In the genomic region with DNA sequence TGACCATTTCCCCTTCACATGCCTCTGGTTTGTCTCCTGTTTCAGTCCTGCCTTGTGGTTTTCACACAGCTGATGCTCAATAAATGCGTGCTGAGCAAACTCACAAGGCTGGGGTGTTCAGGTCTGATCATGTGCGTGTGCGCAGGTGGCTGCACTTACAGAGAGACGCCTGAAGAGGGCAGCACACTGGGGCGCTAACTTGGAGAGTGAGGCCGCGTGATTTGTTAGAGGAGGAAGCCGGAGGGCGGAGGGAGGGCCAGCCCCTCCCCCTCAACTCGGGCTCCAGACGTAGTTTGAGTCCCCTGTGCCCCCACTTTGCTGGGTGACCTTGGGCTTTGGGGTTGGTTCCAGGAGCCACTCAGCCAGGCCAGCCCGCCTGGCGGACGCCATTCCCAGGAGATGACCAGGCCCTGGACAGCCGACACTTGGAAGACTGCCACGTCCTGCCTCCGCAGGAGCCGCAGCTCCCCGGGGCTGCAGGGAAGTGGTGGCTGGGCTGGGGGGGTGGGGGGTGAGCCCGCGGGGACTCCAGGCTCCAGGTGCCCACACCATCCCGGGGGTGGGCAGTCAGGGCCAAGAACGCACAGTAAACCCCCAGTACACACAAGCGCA, we compare ENCODE assay signal across 8 cellular contexts. TPM values are rescaled to one million over a fixed set of nuclear protein-coding genes. Genes with fewer than 3 reads are reported as not detected.
DNase-seq lines count a peak whose midpoint lies in the region; ATAC-seq and TF ChIP-seq lines count a peak whose summit lies in the region.
"Not testable (repeated sequence)": the region's sequence is repeated elsewhere in the genome, so short reads cannot be mapped to it uniquely, and the experiment has no call there.

No MANE protein-coding gene starts in this region.

- H3K4me1 ChIP-seq in gastroesophageal sphincter; aorta (ENCODE audit: control insufficient read depth in 1 of 2, insufficient read depth in 2 of 2, low read length in 2 of 2): not testable (repeated sequence)

- TF ChIP-seq EP300 in gastroesophageal sphincter (IDR thresholded peaks at IDR 0.05), result not testable (repeated sequence)

- POLR2A ChIA-PET in activated CD4-positive, alpha-beta T cell treated with anti-CD3 and anti-CD28 coated beads for 36 hours (lab: Charles Lee), result not testable (repeated sequence)

- not testable (repeated sequence) for H3K27me3 ChIP-seq in gastroesophageal sphincter; aorta (ENCODE audit: control insufficient read depth in 1 of 2, insufficient read depth in 2 of 2, low read length in 1 of 2)

- not testable (repeated sequence) for H3K4me3 Mint-ChIP-seq in activated CD4-positive, alpha-beta T cell treated with anti-CD3 and anti-CD28 coated beads for 36 hours; naive B cell

- not testable (repeated sequence) for H3K27ac Mint-ChIP-seq in activated CD4-positive, alpha-beta T cell treated with anti-CD3 and anti-CD28 coated beads for 36 hours; naive B cell

- not testable (repeated sequence) for H3K4me1 Mint-ChIP-seq in activated CD4-positive, alpha-beta T cell treated with anti-CD3 and anti-CD28 coated beads for 36 hours; naive B cell

- peak overlapping the region in 1 of 4 donors; percentile 64 for H3K27ac ChIP-seq in gastroesophageal sphincter
- H3K27ac ChIP-seq in aorta (ENCODE audit: low read depth in 1 of 2, low read length in 2 of 2), result not testable (repeated sequence)

- ATAC-seq in GM18867 (IDR thresholded peaks at IDR 0.05; ENCODE audit: unreplicated experiment), result peak; percentile 58
- peak; percentile 43 for ATAC-seq in GM21447 (IDR thresholded peaks at IDR 0.05; ENCODE audit: unreplicated experiment)
- ATAC-seq in HG02798 (IDR thresholded peaks at IDR 0.05; ENCODE audit: poor library complexity, unreplicated experiment), result peak; percentile 65
- ATAC-seq in HG03432 (IDR thresholded peaks at IDR 0.05; ENCODE audit: unreplicated experiment), result peak; percentile 48
- ATAC-seq in activated CD4-positive, alpha-beta T cell treated with anti-CD3 and anti-CD28 coated beads for 36 hours, result peak; percentile 92
- peak; percentile 91 for ATAC-seq in gastroesophageal sphincter
- ATAC-seq in naive B cell (ENCODE audit: low read depth in 2 of 2), result peak; percentile 81 to 87
- ATAC-seq in aorta (ENCODE audit: low FRiP score), result peak; percentile 93

- WGBS in gastroesophageal sphincter (ENCODE audit: low coverage in 1 of 2), 2 donors, result no CpG with 5 or more reads among the region's 24 CpGs
- WGBS in aorta, 2 donors, result 21% methylated on average over 3 of the region's 24 CpGs; no CpG with 5 or more reads in 1 of the 2 donors

- H3K9me3 Mint-ChIP-seq in activated CD4-positive, alpha-beta T cell treated with anti-CD3 and anti-CD28 coated beads for 36 hours (ENCODE audit: low read depth); naive B cell: not testable (repeated sequence)

- intact Hi-C loops in activated CD4-positive, alpha-beta T cell treated with anti-CD3 and anti-CD28 coated beads for 36 hours (cut with DNase I, micrococcal nuclease); aorta (cut with DNase I): not testable (repeated sequence)

- not testable (repeated sequence) for DNase-seq in activated CD4-positive, alpha-beta T cell treated with anti-CD3 and anti-CD28 coated beads for 36 hours; naive B cell
- DNase-seq in aorta, result peak in 1 of 2 donors; percentile 15

- CTCF ChIA-PET in activated CD4-positive, alpha-beta T cell treated with anti-CD3 and anti-CD28 coated beads for 36 hours (lab: Charles Lee), result not testable (repeated sequence)

- not testable (repeated sequence) for H3K4me3 ChIP-seq in gastroesophageal sphincter; aorta (ENCODE audit: low read length in 2 of 2)

- H3K36me3 Mint-ChIP-seq in activated CD4-positive, alpha-beta T cell treated with anti-CD3 and anti-CD28 coated beads for 36 hours (ENCODE audit: low read depth); naive B cell: not testable (repeated sequence)

- H3K27me3 Mint-ChIP-seq in activated CD4-positive, alpha-beta T cell treated with anti-CD3 and anti-CD28 coated beads for 36 hours; naive B cell: not testable (repeated sequence)

- not testable (repeated sequence) for TF ChIP-seq CTCF in gastroesophageal sphincter (IDR thresholded peaks at IDR 0.05)

- TF ChIP-seq POLR2A in gastroesophageal sphincter (IDR thresholded peaks at IDR 0.05), result not testable (repeated sequence)

- H3K36me3 ChIP-seq in gastroesophageal sphincter; aorta (ENCODE audit: control insufficient read depth in 1 of 2, insufficient read depth in 2 of 2, low read length in 1 of 2): not testable (repeated sequence)

- H3K9me3 ChIP-seq in gastroesophageal sphincter; aorta (ENCODE audit: control insufficient read depth, low read length): not testable (repeated sequence)

RNA-seq across cellular contexts. Expression of a gene that starts 14.3 kb away (rescaled TPM):
- 10 to 100 TPM; 10.7 to 11.2 TPM for total RNA-seq in activated CD4-positive, alpha-beta T cell treated with anti-CD3 and anti-CD28 coated beads for 36 hours
- total RNA-seq in gastroesophageal sphincter, result 1 to 10 TPM; 1.1 to 7.1 (median 4.1) TPM
- 10 to 100 TPM; 46.2 to 90.5 (median 52.6) TPM for polyA plus RNA-seq in naive B cell (ENCODE audit: low read depth in 6 of 6)
- 1 to 10 TPM; 4.0 to 6.3 TPM for total RNA-seq in aorta
- 1 to 10 TPM in 1 of 2 donors, under 1 TPM in 1; 0.87 to 2.4 TPM for polyA plus RNA-seq in aorta

RNA-seq across cellular contexts. Expression of a gene that starts 27.9 kb away (rescaled TPM):
- 10 to 100 TPM; 11.1 to 14.3 TPM for total RNA-seq in activated CD4-positive, alpha-beta T cell treated with anti-CD3 and anti-CD28 coated beads for 36 hours
- total RNA-seq in gastroesophageal sphincter (10 to 100 TPM in 3 of 4 donors, 1 to 10 TPM in 1; 6.7 to 17.9 (median 11.7) TPM), aorta (10 to 100 TPM in 1 of 2 donors, 1 to 10 TPM in 1; 7.1 to 12.9 TPM)
- polyA plus RNA-seq in naive B cell (ENCODE audit: low read depth in 6 of 6) (1 to 10 TPM; 2.5 to 4.4 (median 2.9) TPM), aorta (1 to 10 TPM; 2.5 to 3.4 TPM)

Comparison
In these comparisons a context has a peak if more than half of its experiments do, and no peak if none do; other contexts are left out.
1. ATAC-seq: peak in every context shown above with its lines; median percentile 93 in aorta; 92 in activated CD4-positive, alpha-beta T cell treated with anti-CD3 and anti-CD28 coated beads for 36 hours; 91 in gastroesophageal sphincter; 84 in naive B cell; 65 in HG02798; 58 in GM18867; 48 in HG03432; 43 in GM21447.